In the genomic region with DNA sequence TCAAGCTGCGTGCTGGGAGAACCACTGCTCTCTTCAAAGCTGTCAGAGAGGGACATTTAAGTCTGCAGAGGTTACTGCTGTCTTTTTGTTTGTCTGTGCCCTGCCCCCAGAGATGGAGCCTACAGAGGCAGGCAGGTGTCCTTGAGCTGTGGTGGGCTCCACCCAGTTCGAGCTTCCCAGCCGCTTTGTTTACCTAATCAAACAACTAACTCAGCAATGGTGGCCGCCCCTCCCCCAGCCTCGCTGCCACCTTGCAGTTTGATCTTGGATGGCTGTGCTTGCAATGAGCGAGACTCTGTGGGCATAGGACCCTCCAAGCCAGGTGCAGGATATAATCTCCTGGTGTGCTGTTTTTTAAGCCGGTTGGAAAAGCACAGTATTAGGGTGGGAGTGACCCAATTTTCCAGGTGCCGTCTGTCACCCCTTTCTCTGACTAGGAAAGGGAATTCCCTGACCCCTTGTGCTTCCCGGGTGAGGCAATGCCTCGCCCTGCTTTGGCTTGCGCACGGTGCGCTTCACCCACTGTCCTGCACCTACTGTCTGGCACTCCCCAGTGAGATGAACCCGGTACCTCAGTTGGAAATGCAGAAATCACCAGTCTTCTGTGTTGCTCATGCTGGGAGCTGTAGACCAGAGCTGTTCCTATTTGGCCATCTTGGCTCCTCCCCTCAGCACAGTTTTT, we compare ENCODE assay signal across 1 cellular context.
TF ChIP-seq lines count a peak whose summit lies in the region.
"Not testable (repeated sequence)": the region's sequence is repeated elsewhere in the genome, so short reads cannot be mapped to it uniquely, and the experiment has no call there.

No MANE protein-coding gene starts in this region.

TF ChIP-seq in HepG2, 621 proteins besides CTCF, POLR2A, EP300 and RAD21 (continued from another document):
- TF ChIP-seq, protein P1, sequence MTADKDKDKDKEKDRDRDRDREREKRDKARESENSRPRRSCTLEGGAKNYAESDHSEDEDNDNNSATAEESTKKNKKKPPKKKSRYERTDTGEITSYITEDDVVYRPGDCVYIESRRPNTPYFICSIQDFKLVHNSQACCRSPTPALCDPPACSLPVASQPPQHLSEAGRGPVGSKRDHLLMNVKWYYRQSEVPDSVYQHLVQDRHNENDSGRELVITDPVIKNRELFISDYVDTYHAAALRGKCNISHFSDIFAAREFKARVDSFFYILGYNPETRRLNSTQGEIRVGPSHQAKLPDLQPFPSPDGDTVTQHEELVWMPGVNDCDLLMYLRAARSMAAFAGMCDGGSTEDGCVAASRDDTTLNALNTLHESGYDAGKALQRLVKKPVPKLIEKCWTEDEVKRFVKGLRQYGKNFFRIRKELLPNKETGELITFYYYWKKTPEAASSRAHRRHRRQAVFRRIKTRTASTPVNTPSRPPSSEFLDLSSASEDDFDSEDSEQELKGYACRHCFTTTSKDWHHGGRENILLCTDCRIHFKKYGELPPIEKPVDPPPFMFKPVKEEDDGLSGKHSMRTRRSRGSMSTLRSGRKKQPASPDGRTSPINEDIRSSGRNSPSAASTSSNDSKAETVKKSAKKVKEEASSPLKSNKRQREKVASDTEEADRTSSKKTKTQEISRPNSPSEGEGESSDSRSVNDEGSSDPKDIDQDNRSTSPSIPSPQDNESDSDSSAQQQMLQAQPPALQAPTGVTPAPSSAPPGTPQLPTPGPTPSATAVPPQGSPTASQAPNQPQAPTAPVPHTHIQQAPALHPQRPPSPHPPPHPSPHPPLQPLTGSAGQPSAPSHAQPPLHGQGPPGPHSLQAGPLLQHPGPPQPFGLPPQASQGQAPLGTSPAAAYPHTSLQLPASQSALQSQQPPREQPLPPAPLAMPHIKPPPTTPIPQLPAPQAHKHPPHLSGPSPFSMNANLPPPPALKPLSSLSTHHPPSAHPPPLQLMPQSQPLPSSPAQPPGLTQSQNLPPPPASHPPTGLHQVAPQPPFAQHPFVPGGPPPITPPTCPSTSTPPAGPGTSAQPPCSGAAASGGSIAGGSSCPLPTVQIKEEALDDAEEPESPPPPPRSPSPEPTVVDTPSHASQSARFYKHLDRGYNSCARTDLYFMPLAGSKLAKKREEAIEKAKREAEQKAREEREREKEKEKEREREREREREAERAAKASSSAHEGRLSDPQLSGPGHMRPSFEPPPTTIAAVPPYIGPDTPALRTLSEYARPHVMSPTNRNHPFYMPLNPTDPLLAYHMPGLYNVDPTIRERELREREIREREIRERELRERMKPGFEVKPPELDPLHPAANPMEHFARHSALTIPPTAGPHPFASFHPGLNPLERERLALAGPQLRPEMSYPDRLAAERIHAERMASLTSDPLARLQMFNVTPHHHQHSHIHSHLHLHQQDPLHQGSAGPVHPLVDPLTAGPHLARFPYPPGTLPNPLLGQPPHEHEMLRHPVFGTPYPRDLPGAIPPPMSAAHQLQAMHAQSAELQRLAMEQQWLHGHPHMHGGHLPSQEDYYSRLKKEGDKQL (CRISPR knock-in tag; IDR thresholded peaks at IDR 0.05; ENCODE audit: low read depth), result peak; percentile 31; the same call in 1 of the 2 replicates
- TF ChIP-seq, protein P2, sequence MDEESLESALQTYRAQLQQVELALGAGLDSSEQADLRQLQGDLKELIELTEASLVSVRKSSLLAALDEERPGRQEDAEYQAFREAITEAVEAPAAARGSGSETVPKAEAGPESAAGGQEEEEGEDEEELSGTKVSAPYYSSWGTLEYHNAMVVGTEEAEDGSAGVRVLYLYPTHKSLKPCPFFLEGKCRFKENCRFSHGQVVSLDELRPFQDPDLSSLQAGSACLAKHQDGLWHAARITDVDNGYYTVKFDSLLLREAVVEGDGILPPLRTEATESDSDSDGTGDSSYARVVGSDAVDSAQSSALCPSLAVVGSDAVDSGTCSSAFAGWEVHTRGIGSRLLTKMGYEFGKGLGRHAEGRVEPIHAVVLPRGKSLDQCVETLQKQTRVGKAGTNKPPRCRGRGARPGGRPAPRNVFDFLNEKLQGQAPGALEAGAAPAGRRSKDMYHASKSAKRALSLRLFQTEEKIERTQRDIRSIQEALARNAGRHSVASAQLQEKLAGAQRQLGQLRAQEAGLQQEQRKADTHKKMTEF (CRISPR knock-in tag; IDR thresholded peaks at IDR 0.05), result peak; percentile 46; the same call in 1 of the 2 replicates
- TF ChIP-seq SETDB1 (CRISPR knock-in tag; IDR thresholded peaks at IDR 0.05; ENCODE audit: borderline replicate concordance) (peak; percentile 85; the same call in 1 of the 2 replicates), SOX13 (CRISPR knock-in tag; conservative IDR thresholded peaks at IDR 0.05 in 1 of 2, IDR thresholded peaks at IDR 0.05 in 1 of 2) (peak in 1 of 2 experiments; percentile 52; a peak in 2 of 4 replicates), TARDBP (CRISPR knock-in tag; IDR thresholded peaks at IDR 0.05) (peak; percentile 39; the same call in 1 of the 2 replicates), POGZ (CRISPR knock-in tag; IDR thresholded peaks at IDR 0.05) (peak; percentile 70)
- TF ChIP-seq SOX13 (IDR thresholded peaks at IDR 0.05), result not testable (repeated sequence)
